In genomic region chr4:26372525-26373172, GRCh38 we compare ENCODE assay signal across 8 cellular contexts. TPM values are rescaled to one million over a fixed set of nuclear protein-coding genes. Genes with fewer than 3 reads are reported as not detected.
DNase-seq lines count a peak whose midpoint lies in the region; ATAC-seq and TF ChIP-seq lines count a peak whose summit lies in the region.

No MANE protein-coding gene starts in this region.

- H3K27ac ChIP-seq in neutrophil: peak overlapping the region; percentile 72

- H3K4me1 Mint-ChIP-seq in activated naive CD4-positive, alpha-beta T cell treated with anti-CD3 and anti-CD28 coated beads for 36 hours (ENCODE audit: low read depth): peaks cover 59% of the 10 kb centered on the region
- peaks cover 52% of the 10 kb centered on the region for H3K4me1 Mint-ChIP-seq in chondrocyte (ENCODE audit: low read depth)

- H3K27me3 Mint-ChIP-seq in activated naive CD4-positive, alpha-beta T cell treated with anti-CD3 and anti-CD28 coated beads for 36 hours (ENCODE audit: low read depth): no peaks in the 10 kb centered on the region
- H3K27me3 Mint-ChIP-seq in chondrocyte (ENCODE audit: low read depth): no peaks in the 10 kb centered on the region

- TF ChIP-seq CTCF in NB4 (IDR thresholded peaks at IDR 0.05; ENCODE audit: low read depth, low read length) (no peak), chondrocyte (IDR thresholded peaks at IDR 0.05) (no peak), neutrophil (IDR thresholded peaks at IDR 0.05) (no peak)

- H3K27me3 ChIP-seq in neutrophil: no peaks in the 10 kb centered on the region

- H3K4me3 Mint-ChIP-seq in activated naive CD4-positive, alpha-beta T cell treated with anti-CD3 and anti-CD28 coated beads for 36 hours: no peak overlapping the region
- no peak overlapping the region for H3K4me3 Mint-ChIP-seq in chondrocyte (ENCODE audit: unreplicated experiment)

- CTCF ChIA-PET in activated naive CD4-positive, alpha-beta T cell treated with anti-CD3 and anti-CD28 coated beads for 36 hours (lab: Charles Lee): interaction anchor here (1.3 to 2.0 kb wide), 2 partner anchors 42 to 89 kb away, joined by 4 to 8 read pairs; no protein-coding TSS in a partner anchor

- ATAC-seq in HG02588 (IDR thresholded peaks at IDR 0.05; ENCODE audit: unreplicated experiment): peak; percentile 79

- H3K9me3 Mint-ChIP-seq in activated naive CD4-positive, alpha-beta T cell treated with anti-CD3 and anti-CD28 coated beads for 36 hours: no peaks in the 10 kb centered on the region
- no peaks in the 10 kb centered on the region for H3K9me3 Mint-ChIP-seq in chondrocyte (ENCODE audit: low read depth)

- intact Hi-C loops in activated naive CD4-positive, alpha-beta T cell treated with anti-CD3 and anti-CD28 coated beads for 36 hours (cut with micrococcal nuclease): loop anchor here (5.0 kb wide), 1 partner anchor 40 kb away; no protein-coding TSS in a partner anchor

- H3K27ac Mint-ChIP-seq in activated naive CD4-positive, alpha-beta T cell treated with anti-CD3 and anti-CD28 coated beads for 36 hours: no peak overlapping the region
- H3K27ac Mint-ChIP-seq in chondrocyte (ENCODE audit: unreplicated experiment): peak overlapping the region; percentile 15

- no peak for TF ChIP-seq POLR2A in NB4 (IDR thresholded peaks at IDR 0.05; ENCODE audit: extremely low read depth, insufficient read length)

- DNase-seq in activated naive CD4-positive, alpha-beta T cell treated with anti-CD3 and anti-CD28 coated beads for 36 hours: peak; percentile 50
- no peak for DNase-seq in activated naive CD4-positive, alpha-beta T cell treated with anti-CD3 and anti-CD28 coated beads, Interleukin-2, amount 50 U/mL, for 16 hours
- DNase-seq in NB4 (ENCODE audit: low read depth) (peak; percentile 97), T-helper 9 cell (peak; percentile 14), chondrocyte (ENCODE audit: low spot score) (no peak), cortex of kidney (lab: John Stamatoyannopoulos, UW) (no peak)

- H3K4me3 ChIP-seq in NB4 (ENCODE audit: low read depth, low read length) (no peak overlapping the region), neutrophil (ENCODE audit: low read depth in 1 of 2, low read length in 1 of 2) (no peak overlapping the region)

- no peaks in the 10 kb centered on the region for H3K36me3 ChIP-seq in neutrophil

- peaks cover 23% of the 10 kb centered on the region for H3K36me3 Mint-ChIP-seq in activated naive CD4-positive, alpha-beta T cell treated with anti-CD3 and anti-CD28 coated beads for 36 hours (ENCODE audit: low read depth)
- no peaks in the 10 kb centered on the region for H3K36me3 Mint-ChIP-seq in chondrocyte (ENCODE audit: low read depth)

- H3K4me1 ChIP-seq in neutrophil (ENCODE audit: control insufficient read depth in 1 of 2, insufficient read depth in 1 of 2, low read depth in 1 of 2, low read length in 1 of 2): peaks cover 58 to 75% of the 10 kb centered on the region in 2 experiments

- H3K9me3 ChIP-seq in neutrophil: no peaks in the 10 kb centered on the region

RNA-seq across cellular contexts. Expression of gene RBPJ, which starts 51.8 kb away (rescaled TPM):
- total RNA-seq in activated naive CD4-positive, alpha-beta T cell treated with anti-CD3 and anti-CD28 coated beads for 36 hours: 100 to 1,000 TPM; 114 to 118 TPM
- total RNA-seq in chondrocyte: 52.9 to 65.8 TPM (median 58.5 TPM) in 3 replicates

Comparison
In these comparisons a context has a peak if more than half of its experiments do, and no peak if none do; other contexts are left out.
1. DNase-seq: peak in activated naive CD4-positive, alpha-beta T cell treated with anti-CD3 and anti-CD28 coated beads for 36 hours (single experiment), NB4 (single experiment) and T-helper 9 cell (single experiment); none in activated naive CD4-positive, alpha-beta T cell treated with anti-CD3 and anti-CD28 coated beads, Interleukin-2, amount 50 U/mL, for 16 hours (single experiment), chondrocyte (single experiment) and cortex of kidney (single experiment).